1 cellular context compared by ENCODE assay signal in genomic region chr16:25009170-25009781, GRCh38.
TF ChIP-seq lines count a peak whose summit lies in the region.

No MANE protein-coding gene starts in this region.

TF ChIP-seq in HEK293, 187 proteins besides CTCF, POLR2A, EP300 and RAD21:
- TF ChIP-seq ZBTB17 (tag by site-specific recombination; IDR thresholded peaks at IDR 0.05) (peak; percentile 59; the same call in 1 of the 2 replicates), ZNF600 (tag by site-specific recombination; IDR thresholded peaks at IDR 0.05) (0 out of 2 replicates have a peak, but pooled peaks have one; percentile 32), EGR2 (tag by site-specific recombination; IDR thresholded peaks at IDR 0.05; ENCODE audit: low read depth) (peak; percentile 55)
